16 cellular contexts compared by ENCODE assay signal in genomic region chr18:12975488-12975887, GRCh38.
"Had no signal": no experiment of that assay in that cellular context is flagged by ENCODE, and none has a peak within 500 bp of the region (broad histone marks: within the 10 kb centered on the region; RNA-seq: fewer than 3 reads in every experiment).

No MANE protein-coding gene starts in this region.

- H3K4me3 Mint-ChIP-seq: activated naive CD4-positive, alpha-beta T cell treated with anti-CD3 and anti-CD28 coated beads for 36 hours; activated naive CD8-positive, alpha-beta T cell treated with anti-CD3 and anti-CD28 coated beads, Interleukin-2, amount 50 U/mL, for 24 hours; activated T-cell treated with anti-CD3 and anti-CD28 coated beads, Interleukin-2, amount 50 U/mL, for 72 hours; natural killer cell had no signal

- H3K9me3 Mint-ChIP-seq: activated naive CD4-positive, alpha-beta T cell treated with anti-CD3 and anti-CD28 coated beads for 36 hours; activated naive CD8-positive, alpha-beta T cell treated with anti-CD3 and anti-CD28 coated beads, Interleukin-2, amount 50 U/mL, for 24 hours; activated T-cell treated with anti-CD3 and anti-CD28 coated beads, Interleukin-2, amount 50 U/mL, for 72 hours; natural killer cell had no signal

- DNase-seq: activated CD4-positive, alpha-beta T cell treated with anti-CD3 and anti-CD28 coated beads, Interleukin-2, amount 50 U/mL, for 1 hour; activated CD8-positive, alpha-beta memory T cell treated with anti-CD3 and anti-CD28 coated beads, Interleukin-2, amount 50 U/mL, for 48 hours; activated effector memory CD4-positive, alpha-beta T cell treated with Interleukin-2 at 50 U/mL for 16 hours; activated naive CD4-positive, alpha-beta T cell treated with anti-CD3 and anti-CD28 coated beads for 36 hours; activated naive CD8-positive, alpha-beta T cell treated with anti-CD3 and anti-CD28 coated beads, Interleukin-2, amount 50 U/mL, for 24 hours; activated T-cell treated with anti-CD3 and anti-CD28 coated beads, Interleukin-2, amount 50 U/mL, for 72 hours; erythroblast; foreskin fibroblast; natural killer cell; ovary; psoas muscle; stimulated activated CD4-positive, alpha-beta T cell treated with anti-CD3 and anti-CD28 coated beads, Interleukin-4, amount 100 ng/mL, for 24 hours; stomach; transverse colon had no signal

- ATAC-seq: activated CD4-positive, CD25-positive, alpha-beta regulatory T cell treated with anti-CD3 and anti-CD28 coated beads, Interleukin-2, amount 50 U/mL, for 24 hours; activated naive CD8-positive, alpha-beta T cell treated with anti-CD3 and anti-CD28 coated beads, Interleukin-2, amount 50 U/mL, for 24 hours; activated T-cell treated with anti-CD3 and anti-CD28 coated beads, Interleukin-2, amount 50 U/mL, for 72 hours; natural killer cell; psoas muscle had no signal

- H3K27me3 Mint-ChIP-seq: activated naive CD8-positive, alpha-beta T cell treated with anti-CD3 and anti-CD28 coated beads, Interleukin-2, amount 50 U/mL, for 24 hours had no signal

- FAIRE-seq: endometrium had no signal

- H3K27ac Mint-ChIP-seq: activated naive CD4-positive, alpha-beta T cell treated with anti-CD3 and anti-CD28 coated beads for 36 hours; activated naive CD8-positive, alpha-beta T cell treated with anti-CD3 and anti-CD28 coated beads, Interleukin-2, amount 50 U/mL, for 24 hours; activated T-cell treated with anti-CD3 and anti-CD28 coated beads, Interleukin-2, amount 50 U/mL, for 72 hours; natural killer cell had no signal
